13 cellular contexts compared by ENCODE assay signal in genomic region chr10:99534456-99534938, GRCh38. TPM values are rescaled to one million over a fixed set of nuclear protein-coding genes. Genes with fewer than 3 reads are reported as not detected.
A peak's percentile ranks its signal among the peaks of the same experiment; 100 is the strongest.
DNase-seq lines count a peak whose midpoint lies in the region; ATAC-seq and TF ChIP-seq lines count a peak whose summit lies in the region.
"Had no signal": no experiment of that assay in that cellular context is flagged by ENCODE, and none has a peak within 500 bp of the region (broad histone marks: within the 10 kb centered on the region; RNA-seq: fewer than 3 reads in every experiment).

No MANE protein-coding gene starts in this region.

- ATAC-seq in activated T-cell treated with anti-CD3 and anti-CD28 coated beads, Interleukin-2, amount 50 U/mL, for 72 hours (replicated peaks in 1 of 2) = no peak
- ATAC-seq in activated naive CD8-positive, alpha-beta T cell treated with anti-CD3 and anti-CD28 coated beads, Interleukin-2, amount 10 ng/mL, durations not matched to agents 7 days and 5 days (ENCODE audit: low read depth) = no peak
- ATAC-seq in HG03442 (IDR thresholded peaks at IDR 0.05; ENCODE audit: unreplicated experiment) (no peak), HG03097 (IDR thresholded peaks at IDR 0.05; ENCODE audit: low FRiP score, unreplicated experiment) (no peak)

- WGBS in stomach, 5 donors = 11 to 21% (median 12%) methylated on average over 16 to 25 of the region's 25 CpGs

- H3K4me1 ChIP-seq in mucosa of rectum (ENCODE audit: control insufficient read depth in 2 of 2, insufficient read depth in 2 of 2, low read length in 2 of 2) (peaks cover 27 to 32% of the 10 kb centered on the region in 2 donors), stomach (peaks cover 32 to 72% (median 64%) of the 10 kb centered on the region in 4 donors)

- H3K36me3 Mint-ChIP-seq in activated T-cell treated with anti-CD3 and anti-CD28 coated beads, Interleukin-2, amount 50 U/mL, for 72 hours (ENCODE audit: insufficient read depth in 2 of 2) = peaks cover 1 to 6% of the 10 kb centered on the region in 2 donors
- peaks cover 3% of the 10 kb centered on the region for H3K36me3 Mint-ChIP-seq in activated naive CD8-positive, alpha-beta T cell treated with anti-CD3 and anti-CD28 coated beads, Interleukin-2, amount 10 ng/mL, durations not matched to agents 7 days and 5 days

- intact Hi-C loops in stomach (cut with DNase I; ENCODE audit: low total_unique reads) = no loop called here

- no peak for TF ChIP-seq CTCF in stomach (IDR thresholded peaks at IDR 0.05)

- no peak for DNase-seq in activated T-cell treated with anti-CD3 and anti-CD28 coated beads, Interleukin-2, amount 50 U/mL, for 72 hours
- DNase-seq in activated T-cell treated with anti-CD3 and anti-CD28 coated beads for 4 hours (no peak), stomach (no peak), MV-4-11 (lab: John Stamatoyannopoulos, UW) (no peak)
- no peak for DNase-seq in activated naive CD8-positive, alpha-beta T cell treated with anti-CD3 and anti-CD28 coated beads, Interleukin-2, amount 10 ng/mL, durations not matched to agents 7 days and 5 days
- DNase-seq: activated effector memory CD4-positive, alpha-beta T cell treated with Interleukin-2 at 50 U/mL for 16 hours; effector memory CD4-positive, alpha-beta T cell; NCI-H1694 treated with DMSO at 0.1 percent for 48 hours; right lobe of liver; T1000 had no signal

- no peak for TF ChIP-seq POLR2A in stomach (IDR thresholded peaks at IDR 0.05)

- H3K4me1 Mint-ChIP-seq in activated T-cell treated with anti-CD3 and anti-CD28 coated beads, Interleukin-2, amount 50 U/mL, for 72 hours (ENCODE audit: low read depth) = peaks cover 39% of the 10 kb centered on the region
- H3K4me1 Mint-ChIP-seq in activated naive CD8-positive, alpha-beta T cell treated with anti-CD3 and anti-CD28 coated beads, Interleukin-2, amount 10 ng/mL, durations not matched to agents 7 days and 5 days = peaks cover 24% of the 10 kb centered on the region

- peak overlapping the region; percentile 64 to 79 for H3K4me3 ChIP-seq in mucosa of rectum (ENCODE audit: low read length in 2 of 2)
- peak overlapping the region; percentile 32 to 51 (median 38) for H3K4me3 ChIP-seq in stomach

- TF ChIP-seq EP300 in stomach (IDR thresholded peaks at IDR 0.05) = no peak

- peak overlapping the region; percentile 71 to 72 for H3K9ac ChIP-seq in mucosa of rectum (ENCODE audit: low read depth in 1 of 2, low read length in 2 of 2)

- H3K4me3 Mint-ChIP-seq in activated T-cell treated with anti-CD3 and anti-CD28 coated beads, Interleukin-2, amount 50 U/mL, for 72 hours = peak overlapping the region; percentile 79 to 84
- H3K4me3 Mint-ChIP-seq in activated naive CD8-positive, alpha-beta T cell treated with anti-CD3 and anti-CD28 coated beads, Interleukin-2, amount 10 ng/mL, durations not matched to agents 7 days and 5 days = peak overlapping the region; percentile 58

- POLR2A ChIA-PET in activated naive CD8-positive, alpha-beta T cell treated with anti-CD3 and anti-CD28 coated beads, Interleukin-2, amount 10 ng/mL, durations not matched to agents 7 days and 5 days (lab: Charles Lee) = no interaction called here

- peaks cover 78 to 86% of the 10 kb centered on the region in 2 donors for H3K27me3 ChIP-seq in mucosa of rectum (ENCODE audit: control insufficient read depth in 2 of 2, insufficient read depth in 2 of 2, low read length in 2 of 2)
- H3K27me3 ChIP-seq in stomach = peaks cover 46 to 100% (median 100%) of the 10 kb centered on the region in 3 donors

- no peaks in the 10 kb centered on the region for H3K9me3 ChIP-seq in mucosa of rectum (ENCODE audit: control insufficient read depth in 2 of 2, low read length in 2 of 2)
- H3K9me3 ChIP-seq in stomach = no peaks in the 10 kb centered on the region
- H3K9me3 ChIP-seq: right lobe of liver had no signal

- H3K27me3 Mint-ChIP-seq in activated T-cell treated with anti-CD3 and anti-CD28 coated beads, Interleukin-2, amount 50 U/mL, for 72 hours (ENCODE audit: low read depth) = peaks cover 93% of the 10 kb centered on the region
- peaks cover 91% of the 10 kb centered on the region for H3K27me3 Mint-ChIP-seq in activated naive CD8-positive, alpha-beta T cell treated with anti-CD3 and anti-CD28 coated beads, Interleukin-2, amount 10 ng/mL, durations not matched to agents 7 days and 5 days

- H3K27ac Mint-ChIP-seq in activated T-cell treated with anti-CD3 and anti-CD28 coated beads, Interleukin-2, amount 50 U/mL, for 72 hours = no peak overlapping the region
- peak overlapping the region; percentile 42 for H3K27ac Mint-ChIP-seq in activated naive CD8-positive, alpha-beta T cell treated with anti-CD3 and anti-CD28 coated beads, Interleukin-2, amount 10 ng/mL, durations not matched to agents 7 days and 5 days

- H3K27ac ChIP-seq in mucosa of rectum (ENCODE audit: low read depth in 2 of 2, low read length in 2 of 2) (peak overlapping the region; percentile 65 to 85), stomach (no peak overlapping the region)
- H3K27ac ChIP-seq: right lobe of liver had no signal

- no peaks in the 10 kb centered on the region for H3K36me3 ChIP-seq in mucosa of rectum (ENCODE audit: control insufficient read depth in 2 of 2, insufficient read depth in 2 of 2, low read length in 2 of 2)
- no peaks in the 10 kb centered on the region for H3K36me3 ChIP-seq in stomach
- H3K36me3 ChIP-seq: right lobe of liver had no signal

- no peaks in the 10 kb centered on the region for H3K9me3 Mint-ChIP-seq in activated T-cell treated with anti-CD3 and anti-CD28 coated beads, Interleukin-2, amount 50 U/mL, for 72 hours
- no peaks in the 10 kb centered on the region for H3K9me3 Mint-ChIP-seq in activated naive CD8-positive, alpha-beta T cell treated with anti-CD3 and anti-CD28 coated beads, Interleukin-2, amount 10 ng/mL, durations not matched to agents 7 days and 5 days

RNA-seq across cellular contexts. Expression of gene NKX2-3, which starts 1.8 kb away (rescaled TPM):
- not detected for total RNA-seq in activated T-cell treated with anti-CD3 and anti-CD28 coated beads, Interleukin-2, amount 50 U/mL, for 72 hours
- not detected for total RNA-seq in activated naive CD8-positive, alpha-beta T cell treated with anti-CD3 and anti-CD28 coated beads, Interleukin-2, amount 10 ng/mL, durations not matched to agents 7 days and 5 days
- 1 to 10 TPM in 3 of 5 donors, under 1 TPM in 1, not detected in 1; 0.45 to 5.8 (median 1.9) TPM for total RNA-seq in stomach
- polyA plus RNA-seq in stomach = 1 to 10 TPM; 1.0 to 3.2 (median 1.1) TPM

Comparison
In these comparisons a context has a peak if more than half of its experiments do, and no peak if none do; other contexts are left out.
1. H3K27ac ChIP-seq: peak in mucosa of rectum (2 of 2); none in stomach (0 of 5).